Comparison of ENCODE assay signal across 8 cellular contexts in genomic region chr6:153032255-153032882, GRCh38. TPM values are rescaled to one million over a fixed set of nuclear protein-coding genes. Genes with fewer than 3 reads are reported as not detected.
DNase-seq lines count a peak whose midpoint lies in the region; ATAC-seq and TF ChIP-seq lines count a peak whose summit lies in the region.

No MANE protein-coding gene starts in this region.

- no peak overlapping the region for H3K9ac ChIP-seq in HCT116 (ENCODE audit: low read length)

- DNase-seq in AG20443 (ENCODE audit: low spot score), result peak; percentile 33
- peak; percentile 27 for DNase-seq in HCT116 (ENCODE audit: low read depth, low spot score)
- DNase-seq in SJSA1 (ENCODE audit: low read depth in 1 of 2, low spot score in 2 of 2), result peak in 1 of 2 experiments; percentile 49
- peak; percentile 41 for DNase-seq in foreskin melanocyte
- no peak for DNase-seq in upper lobe of left lung
- DNase-seq in substantia nigra (lab: John Stamatoyannopoulos, UW), result no peak
- DNase-seq in CD4-positive, alpha-beta memory T cell, result no peak

- TF ChIP-seq RAD21 in HCT116 (IDR thresholded peaks at IDR 0.05; ENCODE audit: low read depth), result peak; percentile 66

- TF ChIP-seq CTCF in HCT116 (IDR thresholded peaks at IDR 0.05 in 2 of 3, conservative IDR thresholded peaks at IDR 0.05 in 1 of 3; ENCODE audit: borderline replicate concordance in 1 of 3, insufficient read depth in 1 of 3, low read depth in 2 of 3, low read length in 2 of 3), result peak; percentile 24 to 61 (median 50); a peak in 3 of 6 replicates
- peak in 4 of 6 experiments; percentile 23 to 47 (median 24) for TF ChIP-seq CTCF in upper lobe of left lung (IDR thresholded peaks at IDR 0.05)

- H3K27me3 ChIP-seq in HCT116 (ENCODE audit: insufficient read depth, low read length), result no peaks in the 10 kb centered on the region
- no peaks in the 10 kb centered on the region for H3K27me3 ChIP-seq in SJSA1 (replicated peaks)
- no peaks in the 10 kb centered on the region for H3K27me3 ChIP-seq in upper lobe of left lung
- H3K27me3 ChIP-seq in CD4-positive, alpha-beta memory T cell (ENCODE audit: insufficient read depth, low read length), result no peaks in the 10 kb centered on the region

- H3K4me2 ChIP-seq in HCT116 (ENCODE audit: low read length), result no peak overlapping the region

- no peaks in the 10 kb centered on the region for H3K4me1 Mint-ChIP-seq in CD4-positive, alpha-beta memory T cell

- H3K36me3 Mint-ChIP-seq in CD4-positive, alpha-beta memory T cell, result no peaks in the 10 kb centered on the region

- TF ChIP-seq POLR2A in HCT116 (IDR thresholded peaks at IDR 0.05; ENCODE audit: borderline replicate concordance, extremely low read depth, insufficient read depth, insufficient read length), result no peak
- TF ChIP-seq POLR2A in upper lobe of left lung (IDR thresholded peaks at IDR 0.05), result no peak

- no peak overlapping the region for H3K4me3 Mint-ChIP-seq in CD4-positive, alpha-beta memory T cell

- CTCF ChIA-PET in HCT116 (lab: Charles Lee), result interaction anchor here (0.7 to 2.2 kb wide), 12 partner anchors 9 to 1012 kb away, joined by 3 to 13 read pairs (median 4); no protein-coding TSS in a partner anchor
- CTCF ChIA-PET in CD4-positive, alpha-beta memory T cell (lab: Charles Lee; ENCODE audit: partially characterized antibody), result interaction anchor here (1.0 kb wide), 1 partner anchor 280 kb away, joined by 4 read pairs; no protein-coding TSS in a partner anchor

- no peaks in the 10 kb centered on the region for H3K36me3 ChIP-seq in HCT116 (ENCODE audit: control insufficient read depth in 1 of 2, insufficient read depth in 2 of 2, low read length in 2 of 2)
- no peaks in the 10 kb centered on the region for H3K36me3 ChIP-seq in SJSA1
- no peaks in the 10 kb centered on the region for H3K36me3 ChIP-seq in upper lobe of left lung
- H3K36me3 ChIP-seq in CD4-positive, alpha-beta memory T cell (ENCODE audit: insufficient read depth, low read length), result no peaks in the 10 kb centered on the region

- TF ChIP-seq EP300 in upper lobe of left lung (IDR thresholded peaks at IDR 0.05), result no peak

- intact Hi-C loops in HCT116 (cut with micrococcal nuclease), result loop anchor here (2.0 to 5.0 kb wide), 5 partner anchors 198 to 915 kb away; no protein-coding TSS in a partner anchor
- intact Hi-C loops in CD4-positive, alpha-beta memory T cell (cut with micrococcal nuclease), result loop anchor here (5.0 kb wide), 1 partner anchor 480 kb away; no protein-coding TSS in a partner anchor

- H3K27me3 Mint-ChIP-seq in CD4-positive, alpha-beta memory T cell, result peaks cover 10 to 20% of the 10 kb centered on the region in 2 donors

- H3K4me3 ChIP-seq in HCT116 (replicated peaks in 1 of 2; ENCODE audit: low read depth in 1 of 2, low read length in 2 of 2) (no peak overlapping the region), SJSA1 (no peak overlapping the region), upper lobe of left lung (no peak overlapping the region)
- no peak overlapping the region for H3K4me3 ChIP-seq in CD4-positive, alpha-beta memory T cell (ENCODE audit: low read length in 2 of 2)

- no peak overlapping the region for H3K27ac Mint-ChIP-seq in CD4-positive, alpha-beta memory T cell

- no peaks in the 10 kb centered on the region for H3K9me2 ChIP-seq in HCT116 (ENCODE audit: insufficient read depth)

- WGBS in upper lobe of left lung, 2 donors, result 68 to 69% methylated on average over 9 of the region's 9 CpGs

- H3K9me3 ChIP-seq in HCT116 (ENCODE audit: control insufficient read depth in 1 of 2, insufficient read depth in 1 of 2, low read depth in 1 of 2, low read length in 2 of 2) (no peaks in the 10 kb centered on the region), SJSA1 (replicated peaks) (no peaks in the 10 kb centered on the region), upper lobe of left lung (no peaks in the 10 kb centered on the region)
- no peaks in the 10 kb centered on the region for H3K9me3 ChIP-seq in CD4-positive, alpha-beta memory T cell (ENCODE audit: control insufficient read depth in 1 of 2, low read length in 2 of 2)

- H3K27ac ChIP-seq in HCT116 (ENCODE audit: low read depth, low read length) (no peak overlapping the region), SJSA1 (peak overlapping the region; percentile 17), upper lobe of left lung (no peak overlapping the region), substantia nigra (ENCODE audit: low read depth, low read length, poor library complexity, severe bottlenecking) (no peak overlapping the region)
- no peak overlapping the region for H3K27ac ChIP-seq in CD4-positive, alpha-beta memory T cell (ENCODE audit: low read depth, low read length)

- peak; percentile 60; the same call in 1 of the 2 replicates for ATAC-seq in HCT116
- ATAC-seq in upper lobe of left lung (ENCODE audit: low FRiP score in 2 of 2), result peak in 1 of 2 donors; percentile 48
- no peak for ATAC-seq in GM19035 (IDR thresholded peaks at IDR 0.05; ENCODE audit: unreplicated experiment)

- no peak overlapping the region for H2AFZ ChIP-seq in HCT116 (ENCODE audit: low read depth, low read length, poor library complexity, severe bottlenecking)

- RAD21 ChIA-PET in HCT116 (lab: Charles Lee; ENCODE audit: low non-redundant PET in 1 of 2, low total read pairs in 2 of 2, uncharacterized antibody in 2 of 2, unreplicated experiment in 2 of 2), result interaction anchor here (0.7 to 1.0 kb wide), 2 partner anchors 78 to 199 kb away, joined by 4 read pairs; no protein-coding TSS in a partner anchor

- no peaks in the 10 kb centered on the region for H4K20me1 ChIP-seq in HCT116 (ENCODE audit: insufficient read depth)

- BruUV-seq in HCT116 (replicated peaks; lab: Mats Ljungman, UMichigan), result no TSS peak

- peaks cover 0 to 1% (median 0%) of the 10 kb centered on the region in 8 donors for H3K9me3 Mint-ChIP-seq in CD4-positive, alpha-beta memory T cell

- POLR2A ChIA-PET in HCT116 (lab: Charles Lee), result no interaction called here
- POLR2A ChIA-PET in CD4-positive, alpha-beta memory T cell (lab: Charles Lee; ENCODE audit: partially characterized antibody), result no interaction called here

- H3K4me1 ChIP-seq in HCT116 (ENCODE audit: control insufficient read depth in 1 of 2, insufficient read depth in 2 of 2, low read length in 2 of 2) (no peaks in the 10 kb centered on the region), SJSA1 (replicated peaks) (peaks cover 37% of the 10 kb centered on the region), upper lobe of left lung (peaks cover 0 to 3% (median 0%) of the 10 kb centered on the region in 4 donors)
- no peaks in the 10 kb centered on the region for H3K4me1 ChIP-seq in CD4-positive, alpha-beta memory T cell (ENCODE audit: insufficient read depth, low read length)

- no peaks in the 10 kb centered on the region for H3K79me2 ChIP-seq in HCT116 (ENCODE audit: insufficient read depth, low read length)

TF ChIP-seq in HCT116, 20 proteins besides CTCF, POLR2A, EP300 and RAD21 (continues in another document):
- TF ChIP-seq EZH2 (IDR thresholded peaks at IDR 0.05) (no peak), SP1 (IDR thresholded peaks at IDR 0.05; ENCODE audit: low read depth) (no peak), YY1 (IDR thresholded peaks at IDR 0.05; ENCODE audit: extremely low read depth, insufficient replicate concordance, low read depth, low read length) (no peak), FOSL1 (IDR thresholded peaks at IDR 0.05; ENCODE audit: low read depth) (no peak), EGR1 (IDR thresholded peaks at IDR 0.05; ENCODE audit: low read depth) (no peak), SIN3A (IDR thresholded peaks at IDR 0.05; ENCODE audit: low read depth) (no peak), CBX3 (IDR thresholded peaks at IDR 0.05; ENCODE audit: low read depth) (no peak), ZNF274 (IDR thresholded peaks at IDR 0.05; ENCODE audit: low read depth, low read length) (no peak)
- TF ChIP-seq, protein P1, sequence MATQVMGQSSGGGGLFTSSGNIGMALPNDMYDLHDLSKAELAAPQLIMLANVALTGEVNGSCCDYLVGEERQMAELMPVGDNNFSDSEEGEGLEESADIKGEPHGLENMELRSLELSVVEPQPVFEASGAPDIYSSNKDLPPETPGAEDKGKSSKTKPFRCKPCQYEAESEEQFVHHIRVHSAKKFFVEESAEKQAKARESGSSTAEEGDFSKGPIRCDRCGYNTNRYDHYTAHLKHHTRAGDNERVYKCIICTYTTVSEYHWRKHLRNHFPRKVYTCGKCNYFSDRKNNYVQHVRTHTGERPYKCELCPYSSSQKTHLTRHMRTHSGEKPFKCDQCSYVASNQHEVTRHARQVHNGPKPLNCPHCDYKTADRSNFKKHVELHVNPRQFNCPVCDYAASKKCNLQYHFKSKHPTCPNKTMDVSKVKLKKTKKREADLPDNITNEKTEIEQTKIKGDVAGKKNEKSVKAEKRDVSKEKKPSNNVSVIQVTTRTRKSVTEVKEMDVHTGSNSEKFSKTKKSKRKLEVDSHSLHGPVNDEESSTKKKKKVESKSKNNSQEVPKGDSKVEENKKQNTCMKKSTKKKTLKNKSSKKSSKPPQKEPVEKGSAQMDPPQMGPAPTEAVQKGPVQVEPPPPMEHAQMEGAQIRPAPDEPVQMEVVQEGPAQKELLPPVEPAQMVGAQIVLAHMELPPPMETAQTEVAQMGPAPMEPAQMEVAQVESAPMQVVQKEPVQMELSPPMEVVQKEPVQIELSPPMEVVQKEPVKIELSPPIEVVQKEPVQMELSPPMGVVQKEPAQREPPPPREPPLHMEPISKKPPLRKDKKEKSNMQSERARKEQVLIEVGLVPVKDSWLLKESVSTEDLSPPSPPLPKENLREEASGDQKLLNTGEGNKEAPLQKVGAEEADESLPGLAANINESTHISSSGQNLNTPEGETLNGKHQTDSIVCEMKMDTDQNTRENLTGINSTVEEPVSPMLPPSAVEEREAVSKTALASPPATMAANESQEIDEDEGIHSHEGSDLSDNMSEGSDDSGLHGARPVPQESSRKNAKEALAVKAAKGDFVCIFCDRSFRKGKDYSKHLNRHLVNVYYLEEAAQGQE (IDR thresholded peaks at IDR 0.05; ENCODE audit: low read depth), result no peak
- TF ChIP-seq, protein P2, sequence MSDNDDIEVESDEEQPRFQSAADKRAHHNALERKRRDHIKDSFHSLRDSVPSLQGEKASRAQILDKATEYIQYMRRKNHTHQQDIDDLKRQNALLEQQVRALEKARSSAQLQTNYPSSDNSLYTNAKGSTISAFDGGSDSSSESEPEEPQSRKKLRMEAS (IDR thresholded peaks at IDR 0.05), result no peak

RNA-seq across cellular contexts. Expression of gene MTRF1L, which starts 29.9 kb away (rescaled TPM):
- total RNA-seq in HCT116 (2021; ENCODE audit: unreplicated experiment), result 26.2 TPM
- 7.7 and 15.9 TPM in 2 replicates for polyA plus RNA-seq in HCT116 (2012)
- 30.0 and 38.1 TPM in 2 replicates for total RNA-seq in SJSA1 (2014; rRNA removed; shearing (Covaris generic))
- total RNA-seq in upper lobe of left lung, result 10 to 100 TPM; 14.7 to 21.7 (median 16.9) TPM
- total RNA-seq in CD4-positive, alpha-beta memory T cell, result 10 to 100 TPM; 17.3 to 18.3 TPM
- 1 to 10 TPM; 5.1 to 6.6 TPM for polyA plus RNA-seq in CD4-positive, alpha-beta memory T cell

RNA-seq across cellular contexts. Expression of gene FBXO5, which starts 49.5 kb away (rescaled TPM):
- total RNA-seq in HCT116 (2021; ENCODE audit: unreplicated experiment) (38.9 TPM), upper lobe of left lung (1 to 10 TPM; 1.7 to 6.0 (median 4.8) TPM)
- polyA plus RNA-seq in HCT116 (2012), result 7.2 and 16.2 TPM in 2 replicates
- total RNA-seq in SJSA1 (2014; rRNA removed; shearing (Covaris generic)), result 68.7 and 87.5 TPM in 2 replicates
- 10 to 100 TPM in 1 of 2 experiments, 1 to 10 TPM in 1; 9.9 to 10.4 TPM for total RNA-seq in CD4-positive, alpha-beta memory T cell
- 1 to 10 TPM; 4.8 to 8.8 TPM for polyA plus RNA-seq in CD4-positive, alpha-beta memory T cell

Comparison
In these comparisons a context has a peak if more than half of its experiments do, and no peak if none do; other contexts are left out.
1. DNase-seq: peak in AG20443 (single experiment), HCT116 (single experiment) and foreskin melanocyte (single experiment); none in upper lobe of left lung (0 of 2), substantia nigra (0 of 49) and CD4-positive, alpha-beta memory T cell (0 of 5).